Comparison of ENCODE assay signal across 8 cellular contexts in the genomic region with DNA sequence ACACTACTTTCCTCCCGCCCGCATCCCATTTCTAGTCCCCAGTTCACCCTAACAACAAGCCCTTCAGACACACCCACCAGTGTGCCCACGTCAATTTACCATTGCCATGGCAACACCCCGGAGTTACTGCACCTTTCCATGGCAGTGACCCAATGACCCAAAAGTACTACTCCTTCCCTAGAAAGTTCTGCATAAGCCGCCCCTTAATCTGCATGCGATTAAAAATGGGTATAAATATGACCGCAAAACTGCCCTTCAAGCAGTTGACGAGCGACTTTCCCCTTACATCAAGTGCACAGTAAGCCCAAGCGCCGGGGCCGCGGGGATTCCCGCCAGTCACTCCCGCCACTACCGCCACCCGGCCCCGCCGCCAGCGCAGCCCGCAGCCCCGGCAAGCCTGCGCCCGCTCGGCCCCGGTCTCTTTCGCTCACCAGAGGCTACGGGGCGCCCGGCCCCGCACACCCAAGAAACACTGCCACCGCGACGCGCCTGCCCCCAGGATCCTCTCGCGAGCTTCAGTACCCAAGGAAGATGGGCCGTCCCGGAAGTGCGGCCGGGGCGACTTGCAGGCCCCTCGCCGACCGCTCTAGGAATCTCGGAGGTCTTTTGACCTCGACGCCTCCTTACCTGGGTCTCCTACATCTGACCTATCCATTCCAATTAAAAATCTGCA. TPM values are rescaled to one million over a fixed set of nuclear protein-coding genes. Genes with fewer than 3 reads are reported as not detected.
DNase-seq lines count a peak whose midpoint lies in the region; ATAC-seq, FAIRE-seq and TF ChIP-seq lines count a peak whose summit lies in the region.

No MANE protein-coding gene starts in this region.

- no peak overlapping the region for H3K27ac Mint-ChIP-seq in activated CD4-positive, alpha-beta T cell treated with anti-CD3 and anti-CD28 coated beads, Interleukin-2, amount 10 ng/mL, durations not matched to agents 24 days and 14 days

- peaks cover 6% of the 10 kb centered on the region for H3K4me1 Mint-ChIP-seq in activated CD4-positive, alpha-beta T cell treated with anti-CD3 and anti-CD28 coated beads, Interleukin-2, amount 10 ng/mL, durations not matched to agents 24 days and 14 days

- WGBS in right lobe of liver (ENCODE audit: insufficient coverage, low coverage, low lambda C conversion rate, missing lambda C conversion rate): 1% methylated on average over 20 of the region's 48 CpGs

- peak; percentile 78 for ATAC-seq in GM21717 (IDR thresholded peaks at IDR 0.05; ENCODE audit: unreplicated experiment)
- ATAC-seq in right lobe of liver: peak; percentile 62 to 89 (median 78)

- H3K4me3 ChIP-seq in right lobe of liver: peak overlapping the region; percentile 49 to 79 (median 58)

- intact Hi-C loops in activated CD4-positive, alpha-beta T cell treated with anti-CD3 and anti-CD28 coated beads, Interleukin-2, amount 10 ng/mL, durations not matched to agents 24 days and 14 days (cut with micrococcal nuclease): no loop called here
- intact Hi-C loops in right lobe of liver (cut with DNase I): no loop called here

- H3K27me3 Mint-ChIP-seq in activated CD4-positive, alpha-beta T cell treated with anti-CD3 and anti-CD28 coated beads, Interleukin-2, amount 10 ng/mL, durations not matched to agents 24 days and 14 days: peaks cover 9% of the 10 kb centered on the region

- no peak overlapping the region for H3K27ac ChIP-seq in right lobe of liver

- H3K27me3 ChIP-seq in right lobe of liver: no peaks in the 10 kb centered on the region

- no peaks in the 10 kb centered on the region for H3K4me1 ChIP-seq in right lobe of liver

- TF ChIP-seq POLR2A in right lobe of liver (IDR thresholded peaks at IDR 0.05): no peak
- no peak for TF ChIP-seq POLR2A in H54 (IDR thresholded peaks at IDR 0.05; ENCODE audit: low read depth, low read length)

- no peaks in the 10 kb centered on the region for H3K36me3 ChIP-seq in right lobe of liver

- peaks cover 62% of the 10 kb centered on the region for H3K9me3 Mint-ChIP-seq in activated CD4-positive, alpha-beta T cell treated with anti-CD3 and anti-CD28 coated beads, Interleukin-2, amount 10 ng/mL, durations not matched to agents 24 days and 14 days

- no peak for FAIRE-seq in D721Med (lab: Jason Lieb, UNC)
- no peak for FAIRE-seq in H54 (lab: Jason Lieb, UNC)

- peak overlapping the region; percentile 74 for H3K4me3 Mint-ChIP-seq in activated CD4-positive, alpha-beta T cell treated with anti-CD3 and anti-CD28 coated beads, Interleukin-2, amount 10 ng/mL, durations not matched to agents 24 days and 14 days

- DNase-seq in D721Med (ENCODE audit: insufficient read length, low spot score): peak; percentile 63
- peak; percentile 95 for DNase-seq in NCI-H2029 (lab: John Stamatoyannopoulos, UW)
- DNase-seq in activated CD4-positive, alpha-beta T cell treated with anti-CD3 and anti-CD28 coated beads, Interleukin-2, amount 10 ng/mL, durations not matched to agents 24 days and 14 days: peak; percentile 79
- DNase-seq in ecto neural progenitor cell (ENCODE audit: low spot score): peak; percentile 65
- DNase-seq in right lobe of liver: peak; percentile 45 to 79 (median 73)
- DNase-seq in stimulated activated CD4-positive, alpha-beta T cell treated with anti-CD3 and anti-CD28 coated beads, Interleukin-4, amount 100 ng/mL, for 1 hour: peak; percentile 65
- DNase-seq in H54 (ENCODE audit: insufficient read length, low spot score): no peak

- H3K9me3 ChIP-seq in right lobe of liver: no peaks in the 10 kb centered on the region

- peaks cover 8% of the 10 kb centered on the region for H3K36me3 Mint-ChIP-seq in activated CD4-positive, alpha-beta T cell treated with anti-CD3 and anti-CD28 coated beads, Interleukin-2, amount 10 ng/mL, durations not matched to agents 24 days and 14 days (ENCODE audit: low read depth)

- TF ChIP-seq CTCF in D721Med (IDR thresholded peaks at IDR 0.05; ENCODE audit: insufficient read depth, missing control alignments) (no peak), right lobe of liver (IDR thresholded peaks at IDR 0.05) (no peak)

RNA-seq across cellular contexts. Expression of gene ZNF502, which starts 27.2 kb away (rescaled TPM):
- 0.47 and 0.82 TPM in 2 replicates for total RNA-seq in activated CD4-positive, alpha-beta T cell treated with anti-CD3 and anti-CD28 coated beads, Interleukin-2, amount 10 ng/mL, durations not matched to agents 24 days and 14 days
- total RNA-seq in right lobe of liver: 1 to 10 TPM in 4 of 6 experiments, under 1 TPM in 2; 0.50 to 1.7 (median 1.1) TPM

RNA-seq across cellular contexts. Expression of gene ZNF35, which starts 36.7 kb away (rescaled TPM):
- total RNA-seq in activated CD4-positive, alpha-beta T cell treated with anti-CD3 and anti-CD28 coated beads, Interleukin-2, amount 10 ng/mL, durations not matched to agents 24 days and 14 days: 4.7 and 4.8 TPM in 2 replicates
- total RNA-seq in right lobe of liver: 1 to 10 TPM; 1.6 to 3.0 (median 2.1) TPM

RNA-seq across cellular contexts. Expression of gene ZNF501, which starts 44.2 kb away (rescaled TPM):
- 1.1 and 1.4 TPM in 2 replicates for total RNA-seq in activated CD4-positive, alpha-beta T cell treated with anti-CD3 and anti-CD28 coated beads, Interleukin-2, amount 10 ng/mL, durations not matched to agents 24 days and 14 days
- 1 to 10 TPM in 3 of 6 experiments, under 1 TPM in 3; 0.43 to 1.2 (median 0.87) TPM for total RNA-seq in right lobe of liver
